10 cellular contexts compared by ENCODE assay signal in the genomic region with DNA sequence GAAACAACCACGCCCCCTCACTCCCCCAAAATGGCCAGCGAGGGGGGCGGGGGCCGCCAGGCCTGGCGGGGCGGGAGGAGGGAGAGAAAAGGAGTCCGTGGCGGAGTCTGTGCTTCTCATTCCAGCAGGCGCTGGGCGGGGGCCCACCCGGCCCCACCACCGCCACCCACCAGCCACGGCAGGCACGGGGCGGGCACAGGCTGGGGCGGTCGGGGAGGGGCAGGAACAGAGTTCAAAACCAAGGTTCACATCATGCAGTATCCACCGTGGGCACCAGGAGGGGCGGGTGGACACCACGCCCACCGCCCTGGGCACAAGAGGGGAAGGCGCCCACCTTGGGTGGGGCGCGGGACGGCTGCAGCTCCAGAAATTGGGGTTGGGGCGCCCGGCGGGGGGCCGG. TPM values are rescaled to one million over a fixed set of nuclear protein-coding genes. Genes with fewer than 3 reads are reported as not detected.
DNase-seq lines count a peak whose midpoint lies in the region; ATAC-seq and TF ChIP-seq lines count a peak whose summit lies in the region.
"Had no signal": no experiment of that assay in that cellular context is flagged by ENCODE, and none has a peak within 500 bp of the region (broad histone marks: within the 10 kb centered on the region; RNA-seq: fewer than 3 reads in every experiment).

No MANE protein-coding gene starts in this region.

- H3K9me3 Mint-ChIP-seq in glutamatergic neuron (ENCODE audit: unreplicated experiment) (peaks cover 15% of the 10 kb centered on the region), natural killer cell (peaks cover 0 to 4% of the 10 kb centered on the region in 2 donors)
- no peaks in the 10 kb centered on the region for H3K9me3 Mint-ChIP-seq in activated CD8-positive, alpha-beta memory T cell treated with anti-CD3 and anti-CD28 coated beads, Interleukin-2, amount 10 ng/mL, durations not matched to agents 7 days and 5 days (ENCODE audit: low read depth)

- ATAC-seq in GM18861 (IDR thresholded peaks at IDR 0.05; ENCODE audit: unreplicated experiment) (no peak), HG03432 (IDR thresholded peaks at IDR 0.05; ENCODE audit: unreplicated experiment) (no peak), natural killer cell (no peak)
- no peak for ATAC-seq in activated CD8-positive, alpha-beta memory T cell treated with anti-CD3 and anti-CD28 coated beads, Interleukin-2, amount 10 ng/mL, durations not matched to agents 7 days and 5 days
- ATAC-seq: stimulated activated naive CD8-positive, alpha-beta T cell treated with anti-CD3 and anti-CD28 coated beads, Interleukin-15, Interleukin-2, amounts not matched to agents 100 U/mL and 50 U/mL, for 24 hours had no signal

- no peak for TF ChIP-seq POLR2A in ovary (IDR thresholded peaks at IDR 0.05)

- 4 to 6% (median 4%) methylated on average over 27 to 29 of the region's 29 CpGs for WGBS in ovary, 3 donors

- H3K36me3 Mint-ChIP-seq in glutamatergic neuron (ENCODE audit: unreplicated experiment) = no peaks in the 10 kb centered on the region
- no peaks in the 10 kb centered on the region for H3K36me3 Mint-ChIP-seq in natural killer cell
- H3K36me3 Mint-ChIP-seq in activated CD8-positive, alpha-beta memory T cell treated with anti-CD3 and anti-CD28 coated beads, Interleukin-2, amount 10 ng/mL, durations not matched to agents 7 days and 5 days = peaks cover 5% of the 10 kb centered on the region

- H3K4me1 Mint-ChIP-seq in glutamatergic neuron (ENCODE audit: low read depth, unreplicated experiment) (peaks cover 11% of the 10 kb centered on the region), natural killer cell (peaks cover 9 to 26% of the 10 kb centered on the region in 2 donors)
- peaks cover 17% of the 10 kb centered on the region for H3K4me1 Mint-ChIP-seq in activated CD8-positive, alpha-beta memory T cell treated with anti-CD3 and anti-CD28 coated beads, Interleukin-2, amount 10 ng/mL, durations not matched to agents 7 days and 5 days

- peaks cover 66% of the 10 kb centered on the region for H4K20me1 ChIP-seq in BLaER1

- H3K27ac Mint-ChIP-seq in glutamatergic neuron (ENCODE audit: unreplicated experiment) (no peak overlapping the region), natural killer cell (no peak overlapping the region)
- H3K27ac Mint-ChIP-seq in activated CD8-positive, alpha-beta memory T cell treated with anti-CD3 and anti-CD28 coated beads, Interleukin-2, amount 10 ng/mL, durations not matched to agents 7 days and 5 days = no peak overlapping the region

- intact Hi-C loops in ovary (cut with DNase I) (loop anchor here in 1 of 4 donors (10.0 kb wide), 1 partner anchor 296 kb away; no protein-coding TSS in a partner anchor), natural killer cell (cut with micrococcal nuclease) (no loop called here)

- TF ChIP-seq CTCF in glutamatergic neuron (IDR thresholded peaks at IDR 0.05; ENCODE audit: partially characterized antibody, unreplicated experiment) = peak; percentile 46
- TF ChIP-seq CTCF in ovary (IDR thresholded peaks at IDR 0.05) = no peak
- TF ChIP-seq CTCF in natural killer cell (IDR thresholded peaks at IDR 0.05) = no peak

- H3K27me3 Mint-ChIP-seq in glutamatergic neuron (ENCODE audit: unreplicated experiment) (peaks cover 8% of the 10 kb centered on the region), natural killer cell (ENCODE audit: low read depth in 2 of 2) (peaks cover 19 to 29% of the 10 kb centered on the region in 2 donors)
- H3K27me3 Mint-ChIP-seq in activated CD8-positive, alpha-beta memory T cell treated with anti-CD3 and anti-CD28 coated beads, Interleukin-2, amount 10 ng/mL, durations not matched to agents 7 days and 5 days = peaks cover 52% of the 10 kb centered on the region

- H3K36me3 ChIP-seq in BLaER1 = peaks cover 17% of the 10 kb centered on the region
- peaks cover 2% of the 10 kb centered on the region for H3K36me3 ChIP-seq in NT2/D1 (ENCODE audit: insufficient read depth, insufficient read length, low read length)
- H3K36me3 ChIP-seq in ovary = no peaks in the 10 kb centered on the region

- H3K4me3 ChIP-seq in BLaER1 = peak overlapping the region; percentile 36; the same call in 1 of the 2 replicates
- H3K4me3 ChIP-seq in NT2/D1 (ENCODE audit: insufficient read length, low read depth) = no peak overlapping the region
- no peak overlapping the region for H3K4me3 ChIP-seq in ovary

- TF ChIP-seq EP300 in ovary (IDR thresholded peaks at IDR 0.05) = no peak

- H3K4me1 ChIP-seq in BLaER1 (peaks cover 43% of the 10 kb centered on the region), NT2/D1 (ENCODE audit: insufficient read depth, insufficient read length) (peaks cover 8% of the 10 kb centered on the region), ovary (ENCODE audit: insufficient read depth) (peaks cover 2% of the 10 kb centered on the region)

- H3K27me3 ChIP-seq in BLaER1 (peaks cover 45% of the 10 kb centered on the region), NT2/D1 (ENCODE audit: insufficient read depth, insufficient read length) (peaks cover 17% of the 10 kb centered on the region), ovary (no peaks in the 10 kb centered on the region)

- no peak overlapping the region for H3K27ac ChIP-seq in BLaER1
- no peak overlapping the region for H3K27ac ChIP-seq in ovary

- CTCF ChIA-PET in activated CD8-positive, alpha-beta memory T cell treated with anti-CD3 and anti-CD28 coated beads, Interleukin-2, amount 10 ng/mL, durations not matched to agents 7 days and 5 days (lab: Charles Lee) = no interaction called here

- H3K4me3 Mint-ChIP-seq in glutamatergic neuron (ENCODE audit: unreplicated experiment) (no peak overlapping the region), natural killer cell (no peak overlapping the region)
- no peak overlapping the region for H3K4me3 Mint-ChIP-seq in activated CD8-positive, alpha-beta memory T cell treated with anti-CD3 and anti-CD28 coated beads, Interleukin-2, amount 10 ng/mL, durations not matched to agents 7 days and 5 days

- H3K4me2 ChIP-seq in BLaER1 = peak overlapping the region; percentile 68

- DNase-seq in NT2/D1 (ENCODE audit: low read depth, low spot score) (no peak), glutamatergic neuron (peak; percentile 40), ovary (peak in 3 of 5 donors; percentile 20 to 60 (median 53)), natural killer cell (no peak)
- DNase-seq in activated CD8-positive, alpha-beta memory T cell treated with anti-CD3 and anti-CD28 coated beads, Interleukin-2, amount 10 ng/mL, durations not matched to agents 7 days and 5 days = no peak
- DNase-seq: stimulated activated naive CD8-positive, alpha-beta T cell treated with anti-CD3 and anti-CD28 coated beads, Interleukin-15, Interleukin-2, amounts not matched to agents 100 U/mL and 50 U/mL, for 24 hours had no signal

- H3K9me3 ChIP-seq in BLaER1 (no peaks in the 10 kb centered on the region), NT2/D1 (ENCODE audit: insufficient read depth, low read length) (no peaks in the 10 kb centered on the region), ovary (no peaks in the 10 kb centered on the region)

- H3K9ac ChIP-seq in BLaER1 (no peak overlapping the region), NT2/D1 (ENCODE audit: insufficient read length, low read depth) (peak overlapping the region; percentile 32)

RNA-seq across cellular contexts. Expression of a gene that starts 12.8 kb away (rescaled TPM):
- 33.8 TPM for total RNA-seq in glutamatergic neuron (ENCODE audit: unreplicated experiment)
- total RNA-seq in ovary = 1 to 10 TPM in 1 of 7 donors, under 1 TPM in 4, not detected in 2; 0.23 to 1.0 (median 0.35) TPM
- under 1 TPM; 0.23 to 0.50 TPM for polyA plus RNA-seq in ovary
- not detected for total RNA-seq in natural killer cell
- under 1 TPM in 1 of 2 experiments, not detected in 1; 0.47 TPM for total RNA-seq in activated CD8-positive, alpha-beta memory T cell treated with anti-CD3 and anti-CD28 coated beads, Interleukin-2, amount 10 ng/mL, durations not matched to agents 7 days and 5 days

RNA-seq across cellular contexts. Expression of a gene that starts 45.0 kb away (rescaled TPM):
- total RNA-seq in glutamatergic neuron (ENCODE audit: unreplicated experiment) (327 TPM), ovary (100 to 1,000 TPM in 3 of 7 donors, 10 to 100 TPM in 4; 36.8 to 235 (median 97.1) TPM), natural killer cell (1 to 10 TPM in 2 of 3 donors, not detected in 1; 1.1 to 1.6 TPM)
- polyA plus RNA-seq in ovary = 10 to 100 TPM; 10.5 to 92.8 TPM
- not detected for total RNA-seq in activated CD8-positive, alpha-beta memory T cell treated with anti-CD3 and anti-CD28 coated beads, Interleukin-2, amount 10 ng/mL, durations not matched to agents 7 days and 5 days
- total RNA-seq: LHCN-M2 had no signal

RNA-seq across cellular contexts. Expression of a gene that starts 53.2 kb away (rescaled TPM):
- total RNA-seq in glutamatergic neuron (ENCODE audit: unreplicated experiment) (78.9 TPM), ovary (100 to 1,000 TPM; 111 to 556 (median 118) TPM), natural killer cell (10 to 100 TPM in 1 of 3 donors, 1 to 10 TPM in 2; 2.7 to 13.7 (median 6.9) TPM)
- polyA plus RNA-seq in ovary = 10 to 100 TPM; 71.5 to 79.6 TPM
- 10 to 100 TPM in 1 of 2 experiments, 1 to 10 TPM in 1; 9.3 to 15.6 TPM for total RNA-seq in activated CD8-positive, alpha-beta memory T cell treated with anti-CD3 and anti-CD28 coated beads, Interleukin-2, amount 10 ng/mL, durations not matched to agents 7 days and 5 days

Comparison
In these comparisons a context has a peak if more than half of its experiments do, and no peak if none do; other contexts are left out.
1. DNase-seq: peak in glutamatergic neuron (single experiment) and ovary (3 of 5); none in NT2/D1 (single experiment), natural killer cell (single experiment) and activated CD8-positive, alpha-beta memory T cell treated with anti-CD3 and anti-CD28 coated beads, Interleukin-2, amount 10 ng/mL, durations not matched to agents 7 days and 5 days (single experiment).
2. RNA of a gene that starts 12.8 kb away (total RNA-seq): 33.8 TPM in glutamatergic neuron (single experiment); 0.47 TPM in activated CD8-positive, alpha-beta memory T cell treated with anti-CD3 and anti-CD28 coated beads, Interleukin-2, amount 10 ng/mL, durations not matched to agents 7 days and 5 days, 0.23 to 1.0 TPM in ovary and not detected in natural killer cell; every median in the first group is over 10 times any median in the second.
3. RNA of a gene that starts 45.0 kb away (total RNA-seq): 327 TPM in glutamatergic neuron (single experiment) and 36.8 to 235 TPM in ovary; 1.1 to 1.6 TPM in natural killer cell and not detected in activated CD8-positive, alpha-beta memory T cell treated with anti-CD3 and anti-CD28 coated beads, Interleukin-2, amount 10 ng/mL, durations not matched to agents 7 days and 5 days; every median in the first group is over 10 times any median in the second.